In the genomic region with DNA sequence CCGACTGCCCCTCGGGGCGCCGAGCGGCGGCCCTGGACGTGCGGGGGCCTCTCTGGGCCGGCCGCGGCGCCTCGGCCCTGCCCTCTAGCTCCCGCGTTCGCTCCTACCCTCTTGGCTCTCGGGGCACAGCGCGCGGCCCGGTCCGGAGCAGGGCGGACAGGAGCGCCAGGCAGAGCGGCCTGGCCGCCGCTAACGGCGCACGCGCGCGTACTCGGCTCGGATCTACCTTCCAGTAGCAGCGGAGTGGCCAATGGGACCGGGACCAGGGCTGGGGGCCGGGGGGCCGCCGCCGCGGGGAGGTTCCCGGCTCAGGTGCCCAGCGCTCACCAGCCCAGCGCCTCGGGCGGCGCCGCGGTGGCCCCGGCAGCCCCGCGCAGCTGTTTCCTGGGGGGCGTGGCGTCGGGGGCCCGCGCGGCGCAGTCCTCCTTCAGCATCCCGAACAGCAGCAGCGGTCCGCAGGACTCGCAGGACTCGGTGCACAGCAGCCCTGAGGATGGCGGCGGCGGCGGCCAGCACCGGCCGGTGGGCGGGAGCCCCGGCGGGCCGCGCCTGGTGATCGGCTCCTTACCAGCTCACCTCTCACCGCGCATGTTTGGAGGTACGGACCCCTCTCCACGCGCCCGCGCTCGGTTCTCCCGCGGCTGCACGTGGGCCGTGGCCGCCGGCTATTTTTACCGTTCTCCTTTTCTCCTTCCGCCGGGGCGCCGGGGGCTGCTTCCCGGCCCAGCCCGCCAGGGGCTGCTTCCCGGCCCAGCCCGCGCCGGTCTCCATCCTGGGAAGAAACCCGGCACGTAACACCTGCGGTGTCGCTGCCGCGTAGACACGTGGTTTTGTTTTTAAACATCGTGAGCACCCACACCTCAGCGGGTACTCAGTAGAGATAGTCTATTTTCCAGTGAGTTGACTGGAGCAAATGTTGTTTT, we compare ENCODE assay signal across 8 cellular contexts.
DNase-seq lines count a peak whose midpoint lies in the region; ATAC-seq and TF ChIP-seq lines count a peak whose summit lies in the region.
"Not testable (repeated sequence)": the region's sequence is repeated elsewhere in the genome, so short reads cannot be mapped to it uniquely, and the experiment has no call there.

No MANE protein-coding gene starts in this region.

- DNase-seq in HAP-1 (ENCODE audit: low spot score in 2 of 2) (peak; percentile 51 to 80), LoVo (ENCODE audit: low spot score) (peak; percentile 66), SIG-M5 treated with dmso at 0.1 percent for 504 hours (lab: John Stamatoyannopoulos, UW; ENCODE audit: unreplicated experiment) (peak; percentile 74), foreskin keratinocyte (peak in 1 of 2 donors; percentile 22), substantia nigra (lab: John Stamatoyannopoulos, UW) (peak in 46 of 49 donors; percentile 7 to 75 (median 46))
- DNase-seq in activated naive CD4-positive, alpha-beta T cell treated with anti-CD3 and anti-CD28 coated beads for 36 hours = peak; percentile 28

- CTCF ChIA-PET in activated naive CD4-positive, alpha-beta T cell treated with anti-CD3 and anti-CD28 coated beads for 36 hours (lab: Charles Lee) = not testable (repeated sequence)

- in situ Hi-C loops in HAP-1 (cut with MboI; ENCODE audit: low sequenced_read_pairs) = not testable (repeated sequence)

- not testable (repeated sequence) for TF ChIP-seq CTCF in foreskin keratinocyte (conservative IDR thresholded peaks at IDR 0.05); nephron (IDR thresholded peaks at IDR 0.05; ENCODE audit: unreplicated experiment in 3 of 3)

- not testable (repeated sequence) for H3K27me3 ChIP-seq in HAP-1 (ENCODE audit: low read depth); foreskin keratinocyte

- H3K9ac ChIP-seq in ES-I3 (ENCODE audit: low read depth, low read length) = peak overlapping the region; percentile 65

- H3K36me3 ChIP-seq in ES-I3 (ENCODE audit: insufficient read depth, low read length); HAP-1 (replicated peaks): not testable (repeated sequence)

- not testable (repeated sequence) for H3K4me1 ChIP-seq in ES-I3 (ENCODE audit: insufficient read depth, low read length); HAP-1; foreskin keratinocyte

- intact Hi-C loops in activated naive CD4-positive, alpha-beta T cell treated with anti-CD3 and anti-CD28 coated beads for 36 hours (cut with micrococcal nuclease) = loop anchor here (1.0 to 2.0 kb wide), 2 partner anchors 214 to 238 kb away; a partner anchor contains a TSS

- H3K4me1 Mint-ChIP-seq in activated naive CD4-positive, alpha-beta T cell treated with anti-CD3 and anti-CD28 coated beads for 36 hours (ENCODE audit: low read depth); nephron: not testable (repeated sequence)

- H3K27me3 Mint-ChIP-seq in activated naive CD4-positive, alpha-beta T cell treated with anti-CD3 and anti-CD28 coated beads for 36 hours (ENCODE audit: low read depth) = peaks cover 21% of the 10 kb centered on the region
- H3K27me3 Mint-ChIP-seq in nephron (ENCODE audit: low read depth) = not testable (repeated sequence)

- peak; percentile 86 for ATAC-seq in foreskin keratinocyte

- peak overlapping the region; percentile 50 for H3K4me3 ChIP-seq in HAP-1

- not testable (repeated sequence) for H3K36me3 Mint-ChIP-seq in activated naive CD4-positive, alpha-beta T cell treated with anti-CD3 and anti-CD28 coated beads for 36 hours (ENCODE audit: low read depth); nephron (ENCODE audit: low read depth)

- not testable (repeated sequence) for H3K27ac Mint-ChIP-seq in activated naive CD4-positive, alpha-beta T cell treated with anti-CD3 and anti-CD28 coated beads for 36 hours
- H3K27ac Mint-ChIP-seq in nephron = peak overlapping the region in 2 of 3 experiments; percentile 70 to 92

- H3K9me3 ChIP-seq in ES-I3 (ENCODE audit: control insufficient read depth, insufficient read depth, low read length); HAP-1: not testable (repeated sequence)

- H3K27ac ChIP-seq in foreskin keratinocyte = peak overlapping the region; percentile 52
- peak overlapping the region; percentile 51 for H3K27ac ChIP-seq in substantia nigra (ENCODE audit: low read depth, low read length, poor library complexity, severe bottlenecking)

- H3K9me3 Mint-ChIP-seq in activated naive CD4-positive, alpha-beta T cell treated with anti-CD3 and anti-CD28 coated beads for 36 hours; nephron: not testable (repeated sequence)

- peak overlapping the region; percentile 69 for H3K4me3 Mint-ChIP-seq in activated naive CD4-positive, alpha-beta T cell treated with anti-CD3 and anti-CD28 coated beads for 36 hours
- peak overlapping the region; percentile 83 to 90 (median 87) for H3K4me3 Mint-ChIP-seq in nephron
